Comparison of ENCODE assay signal across 1 cellular context in the genomic region with DNA sequence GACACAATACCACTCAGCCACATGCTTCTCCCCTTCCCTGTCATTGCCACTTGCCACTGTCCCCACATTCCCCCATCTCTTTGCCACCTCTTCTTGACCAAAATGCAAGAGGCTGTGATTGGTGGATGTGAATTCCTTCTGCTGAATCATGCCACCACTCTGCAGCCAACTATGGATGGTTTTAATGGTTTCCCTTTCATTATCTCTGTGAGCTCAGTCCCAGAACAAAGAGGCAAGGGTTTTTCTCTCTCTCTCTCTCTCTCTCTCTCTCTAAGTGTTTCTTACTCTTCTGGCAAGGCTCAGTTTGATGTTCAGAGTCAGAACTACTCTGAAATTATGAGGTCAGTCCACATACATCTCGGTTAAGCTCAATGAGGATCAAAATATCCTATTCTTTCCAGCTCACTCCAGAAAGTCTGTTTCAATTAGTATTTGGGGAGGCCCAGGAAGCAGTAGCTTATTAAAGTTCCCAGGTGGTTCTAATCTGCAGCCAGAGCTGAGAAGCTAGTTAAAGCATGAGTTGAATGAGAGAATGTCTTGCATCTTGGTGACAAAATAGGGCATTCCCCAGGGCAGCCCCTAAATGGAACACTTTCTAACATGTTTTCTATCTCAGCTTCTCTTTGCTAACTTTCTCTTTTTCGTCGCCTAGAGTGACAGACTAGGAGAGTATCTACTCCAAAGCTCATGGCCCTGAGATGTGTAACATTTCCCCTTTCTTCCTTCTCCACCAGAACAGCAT.
TF ChIP-seq lines count a peak whose summit lies in the region.

No MANE protein-coding gene starts in this region.

TF ChIP-seq in GM12878, 131 proteins besides CTCF, POLR2A, EP300 and RAD21 (continued from another document):
- TF ChIP-seq, protein P1, sequence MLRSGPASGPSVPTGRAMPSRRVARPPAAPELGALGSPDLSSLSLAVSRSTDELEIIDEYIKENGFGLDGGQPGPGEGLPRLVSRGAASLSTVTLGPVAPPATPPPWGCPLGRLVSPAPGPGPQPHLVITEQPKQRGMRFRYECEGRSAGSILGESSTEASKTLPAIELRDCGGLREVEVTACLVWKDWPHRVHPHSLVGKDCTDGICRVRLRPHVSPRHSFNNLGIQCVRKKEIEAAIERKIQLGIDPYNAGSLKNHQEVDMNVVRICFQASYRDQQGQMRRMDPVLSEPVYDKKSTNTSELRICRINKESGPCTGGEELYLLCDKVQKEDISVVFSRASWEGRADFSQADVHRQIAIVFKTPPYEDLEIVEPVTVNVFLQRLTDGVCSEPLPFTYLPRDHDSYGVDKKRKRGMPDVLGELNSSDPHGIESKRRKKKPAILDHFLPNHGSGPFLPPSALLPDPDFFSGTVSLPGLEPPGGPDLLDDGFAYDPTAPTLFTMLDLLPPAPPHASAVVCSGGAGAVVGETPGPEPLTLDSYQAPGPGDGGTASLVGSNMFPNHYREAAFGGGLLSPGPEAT (IDR thresholded peaks at IDR 0.05; ENCODE audit: low read depth): peak; percentile 52; the same call in 1 of the 2 replicates
- TF ChIP-seq HDGF (IDR thresholded peaks at IDR 0.05) (0 out of 2 replicates have a peak, but pooled peaks have one; percentile 36), CREM (IDR thresholded peaks at IDR 0.05; ENCODE audit: low read depth) (no peak), JUNB (IDR thresholded peaks at IDR 0.05) (peak; percentile 81), ZNF384 (IDR thresholded peaks at IDR 0.05; ENCODE audit: borderline replicate concordance, low read depth, low read length) (peak; percentile 45; the same call in 1 of the 2 replicates), CBX5 (IDR thresholded peaks at IDR 0.05; ENCODE audit: low read depth) (peak; percentile 99), TARDBP (IDR thresholded peaks at IDR 0.05; ENCODE audit: borderline replicate concordance) (peak; percentile 34; the same call in 1 of the 2 replicates), KLF5 (IDR thresholded peaks at IDR 0.05; ENCODE audit: partially characterized antibody) (peak; percentile 80), ATF7 (IDR thresholded peaks at IDR 0.05; ENCODE audit: low read depth) (peak; percentile 40), MEF2A (IDR thresholded peaks at IDR 0.05; ENCODE audit: insufficient read depth, low read depth, low read length) (0 out of 2 replicates have a peak, but pooled peaks have one; percentile 31), NFIC (IDR thresholded peaks at IDR 0.05; ENCODE audit: low read depth, low read length) (peak; percentile 86), BCL11A (IDR thresholded peaks at IDR 0.05; ENCODE audit: low read depth, low read length) (peak; percentile 35; the same call in 1 of the 2 replicates), FOXM1 (IDR thresholded peaks at IDR 0.05; ENCODE audit: low read depth, low read length) (peak; percentile 49), HCFC1 (IDR thresholded peaks at IDR 0.05; ENCODE audit: low read length) (no peak), IKZF2 (IDR thresholded peaks at IDR 0.05) (peak in 1 of 2 experiments; percentile 49; a peak in 1 of 4 replicates), TBL1XR1 (IDR thresholded peaks at IDR 0.05; ENCODE audit: low read depth, low read length) (0 out of 2 replicates have a peak, but pooled peaks have one; percentile 33), RBBP5 (conservative IDR thresholded peaks at IDR 0.05) (no peak), SMC3 (IDR thresholded peaks at IDR 0.05; ENCODE audit: borderline replicate concordance, low read length) (peak; percentile 23; the same call in 1 of the 2 replicates), MEF2B (IDR thresholded peaks at IDR 0.05; ENCODE audit: partially characterized antibody, poor library complexity, severe bottlenecking) (peak; percentile 22), ZNF24 (IDR thresholded peaks at IDR 0.05) (no peak), NFYA (IDR thresholded peaks at IDR 0.05; ENCODE audit: borderline replicate concordance, low read depth, low read length) (peak; percentile 31), RELA (IDR thresholded peaks at IDR 0.05; ENCODE audit: borderline replicate concordance, partially characterized antibody) (peak; percentile 33), MYB (IDR thresholded peaks at IDR 0.05; ENCODE audit: borderline replicate concordance, low read depth, low read length) (no peak), MTA3 (IDR thresholded peaks at IDR 0.05; ENCODE audit: borderline replicate concordance, low read length) (peak; percentile 67; the same call in 1 of the 2 replicates), NR2C1 (IDR thresholded peaks at IDR 0.05) (no peak), TCF7 (IDR thresholded peaks at IDR 0.05; ENCODE audit: borderline replicate concordance) (0 out of 2 replicates have a peak, but pooled peaks have one; percentile 44), RUNX3 (IDR thresholded peaks at IDR 0.05; ENCODE audit: low read length) (peak; percentile 67)
- TF ChIP-seq, protein P2, sequence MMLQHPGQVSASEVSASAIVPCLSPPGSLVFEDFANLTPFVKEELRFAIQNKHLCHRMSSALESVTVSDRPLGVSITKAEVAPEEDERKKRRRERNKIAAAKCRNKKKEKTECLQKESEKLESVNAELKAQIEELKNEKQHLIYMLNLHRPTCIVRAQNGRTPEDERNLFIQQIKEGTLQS (IDR thresholded peaks at IDR 0.05; ENCODE audit: borderline replicate concordance, extremely low read depth, low read depth, low read length): no peak
- TF ChIP-seq, protein P3, sequence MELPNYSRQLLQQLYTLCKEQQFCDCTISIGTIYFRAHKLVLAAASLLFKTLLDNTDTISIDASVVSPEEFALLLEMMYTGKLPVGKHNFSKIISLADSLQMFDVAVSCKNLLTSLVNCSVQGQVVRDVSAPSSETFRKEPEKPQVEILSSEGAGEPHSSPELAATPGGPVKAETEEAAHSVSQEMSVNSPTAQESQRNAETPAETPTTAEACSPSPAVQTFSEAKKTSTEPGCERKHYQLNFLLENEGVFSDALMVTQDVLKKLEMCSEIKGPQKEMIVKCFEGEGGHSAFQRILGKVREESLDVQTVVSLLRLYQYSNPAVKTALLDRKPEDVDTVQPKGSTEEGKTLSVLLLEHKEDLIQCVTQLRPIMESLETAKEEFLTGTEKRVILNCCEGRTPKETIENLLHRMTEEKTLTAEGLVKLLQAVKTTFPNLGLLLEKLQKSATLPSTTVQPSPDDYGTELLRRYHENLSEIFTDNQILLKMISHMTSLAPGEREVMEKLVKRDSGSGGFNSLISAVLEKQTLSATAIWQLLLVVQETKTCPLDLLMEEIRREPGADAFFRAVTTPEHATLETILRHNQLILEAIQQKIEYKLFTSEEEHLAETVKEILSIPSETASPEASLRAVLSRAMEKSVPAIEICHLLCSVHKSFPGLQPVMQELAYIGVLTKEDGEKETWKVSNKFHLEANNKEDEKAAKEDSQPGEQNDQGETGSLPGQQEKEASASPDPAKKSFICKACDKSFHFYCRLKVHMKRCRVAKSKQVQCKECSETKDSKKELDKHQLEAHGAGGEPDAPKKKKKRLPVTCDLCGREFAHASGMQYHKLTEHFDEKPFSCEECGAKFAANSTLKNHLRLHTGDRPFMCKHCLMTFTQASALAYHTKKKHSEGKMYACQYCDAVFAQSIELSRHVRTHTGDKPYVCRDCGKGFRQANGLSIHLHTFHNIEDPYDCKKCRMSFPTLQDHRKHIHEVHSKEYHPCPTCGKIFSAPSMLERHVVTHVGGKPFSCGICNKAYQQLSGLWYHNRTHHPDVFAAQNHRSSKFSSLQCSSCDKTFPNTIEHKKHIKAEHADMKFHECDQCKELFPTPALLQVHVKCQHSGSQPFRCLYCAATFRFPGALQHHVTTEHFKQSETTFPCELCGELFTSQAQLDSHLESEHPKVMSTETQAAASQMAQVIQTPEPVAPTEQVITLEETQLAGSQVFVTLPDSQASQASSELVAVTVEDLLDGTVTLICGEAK (IDR thresholded peaks at IDR 0.05; ENCODE audit: borderline replicate concordance): 0 out of 2 replicates have a peak, but pooled peaks have one; percentile 20
- TF ChIP-seq, protein P4, sequence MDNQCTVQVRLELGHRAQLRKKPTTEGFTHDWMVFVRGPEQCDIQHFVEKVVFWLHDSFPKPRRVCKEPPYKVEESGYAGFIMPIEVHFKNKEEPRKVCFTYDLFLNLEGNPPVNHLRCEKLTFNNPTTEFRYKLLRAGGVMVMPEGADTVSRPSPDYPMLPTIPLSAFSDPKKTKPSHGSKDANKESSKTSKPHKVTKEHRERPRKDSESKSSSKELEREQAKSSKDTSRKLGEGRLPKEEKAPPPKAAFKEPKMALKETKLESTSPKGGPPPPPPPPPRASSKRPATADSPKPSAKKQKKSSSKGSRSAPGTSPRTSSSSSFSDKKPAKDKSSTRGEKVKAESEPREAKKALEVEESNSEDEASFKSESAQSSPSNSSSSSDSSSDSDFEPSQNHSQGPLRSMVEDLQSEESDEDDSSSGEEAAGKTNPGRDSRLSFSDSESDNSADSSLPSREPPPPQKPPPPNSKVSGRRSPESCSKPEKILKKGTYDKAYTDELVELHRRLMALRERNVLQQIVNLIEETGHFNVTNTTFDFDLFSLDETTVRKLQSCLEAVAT (IDR thresholded peaks at IDR 0.05): 0 out of 2 replicates have a peak, but pooled peaks have one; percentile 28
- TF ChIP-seq, protein P5, sequence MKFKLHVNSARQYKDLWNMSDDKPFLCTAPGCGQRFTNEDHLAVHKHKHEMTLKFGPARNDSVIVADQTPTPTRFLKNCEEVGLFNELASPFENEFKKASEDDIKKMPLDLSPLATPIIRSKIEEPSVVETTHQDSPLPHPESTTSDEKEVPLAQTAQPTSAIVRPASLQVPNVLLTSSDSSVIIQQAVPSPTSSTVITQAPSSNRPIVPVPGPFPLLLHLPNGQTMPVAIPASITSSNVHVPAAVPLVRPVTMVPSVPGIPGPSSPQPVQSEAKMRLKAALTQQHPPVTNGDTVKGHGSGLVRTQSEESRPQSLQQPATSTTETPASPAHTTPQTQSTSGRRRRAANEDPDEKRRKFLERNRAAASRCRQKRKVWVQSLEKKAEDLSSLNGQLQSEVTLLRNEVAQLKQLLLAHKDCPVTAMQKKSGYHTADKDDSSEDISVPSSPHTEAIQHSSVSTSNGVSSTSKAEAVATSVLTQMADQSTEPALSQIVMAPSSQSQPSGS (IDR thresholded peaks at IDR 0.05; ENCODE audit: low read length): no peak; the same call in 1 of the 2 replicates
- TF ChIP-seq, protein P6, sequence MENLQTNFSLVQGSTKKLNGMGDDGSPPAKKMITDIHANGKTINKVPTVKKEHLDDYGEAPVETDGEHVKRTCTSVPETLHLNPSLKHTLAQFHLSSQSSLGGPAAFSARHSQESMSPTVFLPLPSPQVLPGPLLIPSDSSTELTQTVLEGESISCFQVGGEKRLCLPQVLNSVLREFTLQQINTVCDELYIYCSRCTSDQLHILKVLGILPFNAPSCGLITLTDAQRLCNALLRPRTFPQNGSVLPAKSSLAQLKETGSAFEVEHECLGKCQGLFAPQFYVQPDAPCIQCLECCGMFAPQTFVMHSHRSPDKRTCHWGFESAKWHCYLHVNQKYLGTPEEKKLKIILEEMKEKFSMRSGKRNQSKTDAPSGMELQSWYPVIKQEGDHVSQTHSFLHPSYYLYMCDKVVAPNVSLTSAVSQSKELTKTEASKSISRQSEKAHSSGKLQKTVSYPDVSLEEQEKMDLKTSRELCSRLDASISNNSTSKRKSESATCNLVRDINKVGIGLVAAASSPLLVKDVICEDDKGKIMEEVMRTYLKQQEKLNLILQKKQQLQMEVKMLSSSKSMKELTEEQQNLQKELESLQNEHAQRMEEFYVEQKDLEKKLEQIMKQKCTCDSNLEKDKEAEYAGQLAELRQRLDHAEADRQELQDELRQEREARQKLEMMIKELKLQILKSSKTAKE (IDR thresholded peaks at IDR 0.05; ENCODE audit: low read depth, poor library complexity, severe bottlenecking): peak; percentile 70
- TF ChIP-seq, protein P7, sequence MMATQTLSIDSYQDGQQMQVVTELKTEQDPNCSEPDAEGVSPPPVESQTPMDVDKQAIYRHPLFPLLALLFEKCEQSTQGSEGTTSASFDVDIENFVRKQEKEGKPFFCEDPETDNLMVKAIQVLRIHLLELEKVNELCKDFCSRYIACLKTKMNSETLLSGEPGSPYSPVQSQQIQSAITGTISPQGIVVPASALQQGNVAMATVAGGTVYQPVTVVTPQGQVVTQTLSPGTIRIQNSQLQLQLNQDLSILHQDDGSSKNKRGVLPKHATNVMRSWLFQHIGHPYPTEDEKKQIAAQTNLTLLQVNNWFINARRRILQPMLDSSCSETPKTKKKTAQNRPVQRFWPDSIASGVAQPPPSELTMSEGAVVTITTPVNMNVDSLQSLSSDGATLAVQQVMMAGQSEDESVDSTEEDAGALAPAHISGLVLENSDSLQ (IDR thresholded peaks at IDR 0.05): peak; percentile 69
- TF ChIP-seq, protein P8, sequence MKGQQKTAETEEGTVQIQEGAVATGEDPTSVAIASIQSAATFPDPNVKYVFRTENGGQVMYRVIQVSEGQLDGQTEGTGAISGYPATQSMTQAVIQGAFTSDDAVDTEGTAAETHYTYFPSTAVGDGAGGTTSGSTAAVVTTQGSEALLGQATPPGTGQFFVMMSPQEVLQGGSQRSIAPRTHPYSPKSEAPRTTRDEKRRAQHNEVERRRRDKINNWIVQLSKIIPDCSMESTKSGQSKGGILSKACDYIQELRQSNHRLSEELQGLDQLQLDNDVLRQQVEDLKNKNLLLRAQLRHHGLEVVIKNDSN (IDR thresholded peaks at IDR 0.05; ENCODE audit: borderline replicate concordance, extremely low read length, insufficient read depth, low read depth, low read length): peak; percentile 10
